In the genomic region with DNA sequence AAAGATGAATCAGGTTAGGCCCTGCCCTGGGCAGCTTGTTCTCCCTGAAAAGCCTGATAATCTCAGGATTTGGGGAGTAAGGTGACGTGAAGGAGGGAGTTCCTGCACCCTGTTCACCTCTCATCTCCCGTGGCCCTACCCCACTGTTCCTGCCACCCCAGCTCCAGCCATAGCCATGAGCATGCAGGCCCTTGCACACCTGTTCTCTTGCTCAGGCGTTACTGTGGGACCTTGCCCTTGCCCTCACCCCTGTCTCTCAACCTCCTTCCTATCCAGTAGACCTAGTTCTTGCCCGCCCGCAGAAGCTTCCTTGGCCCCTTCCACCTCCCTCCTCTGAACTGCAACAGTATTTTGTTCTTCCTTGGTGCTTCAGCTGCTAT, we compare ENCODE assay signal across 19 cellular contexts. TPM values are rescaled to one million over a fixed set of nuclear protein-coding genes. Genes with fewer than 3 reads are reported as not detected.
DNase-seq lines count a peak whose midpoint lies in the region; ATAC-seq and TF ChIP-seq lines count a peak whose summit lies in the region.
"Had no signal": no experiment of that assay in that cellular context is flagged by ENCODE, and none has a peak within 500 bp of the region (broad histone marks: within the 10 kb centered on the region; RNA-seq: fewer than 3 reads in every experiment).

No MANE protein-coding gene starts in this region.

- no peaks in the 10 kb centered on the region for H3K9me3 Mint-ChIP-seq in activated naive CD8-positive, alpha-beta T cell (ENCODE audit: low read depth)
- H3K9me3 Mint-ChIP-seq in activated naive CD8-positive, alpha-beta T cell treated with anti-CD3 and anti-CD28 coated beads for 36 hours: no peaks in the 10 kb centered on the region
- H3K9me3 Mint-ChIP-seq: neural crest cell had no signal

- peak overlapping the region; percentile 57 for H3K4me3 Mint-ChIP-seq in activated naive CD8-positive, alpha-beta T cell
- H3K4me3 Mint-ChIP-seq in activated naive CD8-positive, alpha-beta T cell treated with anti-CD3 and anti-CD28 coated beads for 36 hours: no peak overlapping the region

- intact Hi-C loops in esophagus muscularis mucosa (cut with DNase I): no loop called here
- intact Hi-C loops in vagina (cut with DNase I): loop anchor here (5.0 kb wide), 1 partner anchor 66 kb away; no protein-coding TSS in a partner anchor

- H3K4me1 ChIP-seq in esophagus muscularis mucosa (peaks cover 21 to 40% (median 29%) of the 10 kb centered on the region in 4 donors), osteoblast (ENCODE audit: insufficient read depth, low read length) (peaks cover 30% of the 10 kb centered on the region), vagina (peaks cover 99% of the 10 kb centered on the region)

- peak overlapping the region; percentile 13 for H3K27ac Mint-ChIP-seq in activated naive CD8-positive, alpha-beta T cell
- H3K27ac Mint-ChIP-seq in activated naive CD8-positive, alpha-beta T cell treated with anti-CD3 and anti-CD28 coated beads for 36 hours: no peak overlapping the region

- TF ChIP-seq CTCF in esophagus muscularis mucosa (IDR thresholded peaks at IDR 0.05): no peak
- TF ChIP-seq CTCF in osteoblast (IDR thresholded peaks at IDR 0.05; ENCODE audit: extremely low read depth, low read depth, low read length): no peak
- TF ChIP-seq CTCF in vagina (IDR thresholded peaks at IDR 0.05): no peak

- peaks cover 37% of the 10 kb centered on the region for H3K79me2 ChIP-seq in osteoblast (ENCODE audit: insufficient read depth, low read length)

- no peak for ATAC-seq in HG02642 (IDR thresholded peaks at IDR 0.05; ENCODE audit: poor library complexity, unreplicated experiment)

- TF ChIP-seq EP300 in esophagus muscularis mucosa (IDR thresholded peaks at IDR 0.05): no peak

- WGBS in esophagus muscularis mucosa: 96% methylated on average over 5 of the region's 5 CpGs

- H3K36me3 ChIP-seq in esophagus muscularis mucosa (peaks cover 6 to 24% (median 17%) of the 10 kb centered on the region in 4 donors), osteoblast (ENCODE audit: insufficient read depth, low read length) (peaks cover 11% of the 10 kb centered on the region), vagina (peaks cover 0 to 19% of the 10 kb centered on the region in 2 donors)
- H3K36me3 ChIP-seq: SJCRH30 had no signal

- TF ChIP-seq POLR2A in esophagus muscularis mucosa (IDR thresholded peaks at IDR 0.05; ENCODE audit: low read depth) (no peak), vagina (IDR thresholded peaks at IDR 0.05) (no peak)

- H2AFZ ChIP-seq in osteoblast (ENCODE audit: low read length): no peak overlapping the region

- H3K4me3 ChIP-seq in esophagus muscularis mucosa: no peak overlapping the region
- H3K4me3 ChIP-seq in osteoblast (ENCODE audit: insufficient read depth, low read length): no peak overlapping the region
- no peak overlapping the region for H3K4me3 ChIP-seq in vagina
- H3K4me3 ChIP-seq: SJCRH30 had no signal

- peaks cover 42% of the 10 kb centered on the region for H4K20me1 ChIP-seq in osteoblast (ENCODE audit: insufficient read depth, low read length)

- H3K4me2 ChIP-seq in osteoblast (ENCODE audit: insufficient read depth, low read length): no peak overlapping the region

- H3K36me3 Mint-ChIP-seq in activated naive CD8-positive, alpha-beta T cell: no peaks in the 10 kb centered on the region
- H3K36me3 Mint-ChIP-seq in activated naive CD8-positive, alpha-beta T cell treated with anti-CD3 and anti-CD28 coated beads for 36 hours: no peaks in the 10 kb centered on the region

- H3K27me3 ChIP-seq in esophagus muscularis mucosa (no peaks in the 10 kb centered on the region), osteoblast (ENCODE audit: insufficient read depth, low read length) (no peaks in the 10 kb centered on the region), vagina (no peaks in the 10 kb centered on the region)
- H3K27me3 ChIP-seq: heart left ventricle, SJCRH30 had no signal

- peaks cover 8% of the 10 kb centered on the region for H3K4me1 Mint-ChIP-seq in activated naive CD8-positive, alpha-beta T cell (ENCODE audit: low read depth)
- peaks cover 1% of the 10 kb centered on the region for H3K4me1 Mint-ChIP-seq in activated naive CD8-positive, alpha-beta T cell treated with anti-CD3 and anti-CD28 coated beads for 36 hours

- H3K27ac ChIP-seq in esophagus muscularis mucosa (replicated peaks in 1 of 4) (peak overlapping the region in 1 of 4 donors; percentile 14), osteoblast (ENCODE audit: low read depth, low read length) (no peak overlapping the region), vagina (peak overlapping the region; percentile 84)
- H3K27ac ChIP-seq: SJCRH30 had no signal

- no peak for DNase-seq in activated naive CD8-positive, alpha-beta T cell treated with anti-CD3 and anti-CD28 coated beads for 36 hours
- DNase-seq in esophagus muscularis mucosa (ENCODE audit: extremely low spot score): peak; percentile 86
- DNase-seq in osteoblast (ENCODE audit: insufficient read length, low spot score, missing footprints): peak; percentile 42
- DNase-seq in vagina (ENCODE audit: extremely low spot score in 2 of 2): peak; percentile 92 to 95
- no peak for DNase-seq in NCI-H1694 treated with DMSO at 0.1 percent for 48 hours (lab: John Stamatoyannopoulos, UW)
- no peak for DNase-seq in occipital lobe (lab: John Stamatoyannopoulos, UW)
- DNase-seq: activated CD4-positive, alpha-beta T cell treated with anti-CD3 and anti-CD28 coated beads, Interleukin-2, amount 50 U/mL, for 1 hour; amygdala; GDM1; Karpas-422; left cardiac atrium; NCI-H1417; NCI-H345; SJCRH30; stimulated activated naive CD4-positive, alpha-beta T cell had no signal

- no peaks in the 10 kb centered on the region for H3K27me3 Mint-ChIP-seq in activated naive CD8-positive, alpha-beta T cell
- peaks cover 4% of the 10 kb centered on the region for H3K27me3 Mint-ChIP-seq in activated naive CD8-positive, alpha-beta T cell treated with anti-CD3 and anti-CD28 coated beads for 36 hours

- no peaks in the 10 kb centered on the region for H3K9me3 ChIP-seq in esophagus muscularis mucosa
- no peaks in the 10 kb centered on the region for H3K9me3 ChIP-seq in osteoblast (ENCODE audit: low read depth, low read length)
- no peaks in the 10 kb centered on the region for H3K9me3 ChIP-seq in vagina
- H3K9me3 ChIP-seq: heart left ventricle, SJCRH30 had no signal

RNA-seq across cellular contexts. Expression of gene TSKU, which starts 15.0 kb away (rescaled TPM):
- total RNA-seq in activated naive CD8-positive, alpha-beta T cell treated with anti-CD3 and anti-CD28 coated beads for 36 hours: 1 to 10 TPM; 2.7 to 3.7 TPM
- total RNA-seq in esophagus muscularis mucosa (10 to 100 TPM; 19.1 to 60.6 (median 47.1) TPM), osteoblast (23.5 and 24.2 TPM in 2 replicates), vagina (144 TPM), occipital lobe (12.3 TPM)

Comparison
In these comparisons a context has a peak if more than half of its experiments do, and no peak if none do; other contexts are left out.
1. DNase-seq: peak in esophagus muscularis mucosa (single experiment), osteoblast (single experiment) and vagina (2 of 2); none in activated naive CD8-positive, alpha-beta T cell treated with anti-CD3 and anti-CD28 coated beads for 36 hours (single experiment), NCI-H1694 treated with DMSO at 0.1 percent for 48 hours (single experiment) and occipital lobe (single experiment).